ENCODE assay signal across 29 cellular contexts in the genomic region with DNA sequence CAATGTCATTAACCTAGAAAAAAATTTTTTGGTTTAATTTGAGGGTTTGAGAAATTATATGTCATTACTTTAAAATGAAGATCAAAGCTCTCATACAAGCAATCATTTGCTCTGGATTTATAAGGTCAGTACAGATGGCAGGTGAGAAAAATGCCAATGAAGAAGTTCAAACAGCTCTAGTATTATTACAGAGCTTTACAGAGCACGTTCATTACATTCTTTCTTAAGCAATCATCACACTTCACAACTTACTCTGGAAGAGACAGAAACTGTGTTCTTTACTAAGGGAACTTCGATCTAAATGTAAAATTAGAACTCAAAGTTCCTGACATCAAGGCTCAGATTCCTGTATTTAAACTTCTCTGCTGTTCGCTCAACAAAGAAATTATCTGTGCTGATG.
DNase-seq lines count a peak whose midpoint lies in the region; ATAC-seq, FAIRE-seq and TF ChIP-seq lines count a peak whose summit lies in the region.
"Had no signal": no experiment of that assay in that cellular context is flagged by ENCODE, and none has a peak within 500 bp of the region (broad histone marks: within the 10 kb centered on the region; RNA-seq: fewer than 3 reads in every experiment).

No MANE protein-coding gene starts in this region.

- H3K36me3 Mint-ChIP-seq in nephron progenitor cell (ENCODE audit: low read depth): peaks cover 14% of the 10 kb centered on the region
- H3K36me3 Mint-ChIP-seq: natural killer cell had no signal

- peak overlapping the region; percentile 52 for H3K27ac Mint-ChIP-seq in nephron progenitor cell
- H3K27ac Mint-ChIP-seq: natural killer cell; stimulated activated memory B cell treated with anti-CD40 and anti-IgM and Interleukin-4, amounts not matched to agents 10 μg/mL and 1 μg/mL and 100 μg/mL, for 72 hours had no signal

- no peak overlapping the region for H2AFZ ChIP-seq in OCI-LY3 (ENCODE audit: low read depth, low read length)

- TF ChIP-seq CTCF in OCI-LY3 (IDR thresholded peaks at IDR 0.05; ENCODE audit: low read depth, low read length): no peak
- no peak for TF ChIP-seq CTCF in foreskin keratinocyte (conservative IDR thresholded peaks at IDR 0.05)
- no peak for TF ChIP-seq CTCF in nephron progenitor cell (IDR thresholded peaks at IDR 0.05)
- no peak for TF ChIP-seq CTCF in kidney (IDR thresholded peaks at IDR 0.05; ENCODE audit: borderline replicate concordance, extremely low read depth, insufficient read depth)
- no peak for TF ChIP-seq CTCF in testis (IDR thresholded peaks at IDR 0.05)

- H3K27me3 ChIP-seq in OCI-LY3 (ENCODE audit: low read depth, low read length): no peaks in the 10 kb centered on the region
- H3K27me3 ChIP-seq in foreskin keratinocyte: no peaks in the 10 kb centered on the region
- H3K27me3 ChIP-seq in testis: no peaks in the 10 kb centered on the region
- H3K27me3 ChIP-seq: esophagus muscularis mucosa, ovary, Peyer's patch had no signal

- H3K4me1 ChIP-seq in OCI-LY3 (ENCODE audit: low read length) (peaks cover 15% of the 10 kb centered on the region), foreskin keratinocyte (peaks cover 15% of the 10 kb centered on the region), kidney (ENCODE audit: control insufficient read depth in 1 of 2, insufficient read depth in 1 of 2, low read depth in 1 of 2, low read length in 2 of 2) (no peaks in the 10 kb centered on the region), testis (no peaks in the 10 kb centered on the region)
- H3K4me1 ChIP-seq: Peyer's patch had no signal

- no peak for FAIRE-seq in kidney (lab: Jason Lieb, UNC)

- H3K27me3 Mint-ChIP-seq in nephron progenitor cell (ENCODE audit: low read depth, poor library complexity): no peaks in the 10 kb centered on the region
- H3K27me3 Mint-ChIP-seq: IgD-negative memory B cell; stimulated activated memory B cell treated with anti-CD40 and anti-IgM and Interleukin-4, amounts not matched to agents 10 μg/mL and 1 μg/mL and 100 μg/mL, for 72 hours had no signal

- no peak for TF ChIP-seq POLR2A in testis (IDR thresholded peaks at IDR 0.05)

- H4K20me1 ChIP-seq in OCI-LY3 (ENCODE audit: insufficient read depth, low read length): no peaks in the 10 kb centered on the region

- DNase-seq in HCEC 1CT (peak; percentile 9), foreskin keratinocyte (peak in 1 of 2 donors; percentile 28), nephron progenitor cell (no peak), HuH-7.5 (ENCODE audit: low spot score) (no peak), kidney (no peak), testis (no peak)
- DNase-seq in activated CD8-positive, alpha-beta memory T cell treated with anti-CD3 and anti-CD28 coated beads, Interleukin-2, amount 50 U/mL, for 48 hours: no peak
- DNase-seq: activated CD4-positive, alpha-beta T cell treated with anti-CD3 and anti-CD28 coated beads, Interleukin-2, amount 50 U/mL, for 48 hours; activated effector memory CD4-positive, alpha-beta T cell treated with anti-CD3 and anti-CD28 coated beads, Interleukin-2, amount 50 U/mL, for 16 hours; amniotic stem cell; central memory CD4-positive, alpha-beta T cell; DMS 273 treated with DMSO at 0.1 percent for 48 hours; GF-D8; glutamatergic neuron; MM.1S; natural killer cell; NCI-H187 treated with DMSO at 0.1 percent for 48 hours; NCI-H226; ovary; Peyer's patch; stimulated activated CD4-positive, alpha-beta T cell treated with anti-CD3 and anti-CD28 coated beads, Interleukin-1b, Interleukin-23, amount 100 ng/mL, for 48 hours; T-helper 2 cell; WERI-Rb-1 had no signal

- intact Hi-C loops in kidney (cut with DNase I): no loop called here
- intact Hi-C loops in testis (cut with DNase I; ENCODE audit: low total_unique reads): no loop called here

- no peak overlapping the region for H3K4me3 ChIP-seq in OCI-LY3 (ENCODE audit: low read length)
- H3K4me3 ChIP-seq in kidney (ENCODE audit: low read length in 2 of 2): no peak overlapping the region
- H3K4me3 ChIP-seq in testis: no peak overlapping the region
- H3K4me3 ChIP-seq: esophagus muscularis mucosa, ovary, Peyer's patch, SK-N-MC had no signal

- H3K9ac ChIP-seq in OCI-LY3 (ENCODE audit: low read length) (no peak overlapping the region), kidney (ENCODE audit: low read length in 2 of 2) (no peak overlapping the region)

- H3K36me3 ChIP-seq in OCI-LY3 (replicated peaks; ENCODE audit: low read depth, low read length) (no peaks in the 10 kb centered on the region), kidney (ENCODE audit: control insufficient read depth in 1 of 2, insufficient read depth in 2 of 2, low read length in 2 of 2) (no peaks in the 10 kb centered on the region), testis (ENCODE audit: low read depth, missing control alignments) (no peaks in the 10 kb centered on the region)
- H3K36me3 ChIP-seq: esophagus muscularis mucosa, ovary, Peyer's patch, WERI-Rb-1 had no signal

- peak overlapping the region; percentile 29 for H3K4me3 Mint-ChIP-seq in nephron progenitor cell
- H3K4me3 Mint-ChIP-seq: IgD-negative memory B cell; natural killer cell; stimulated activated memory B cell treated with anti-CD40 and anti-IgM and Interleukin-4, amounts not matched to agents 10 μg/mL and 1 μg/mL and 100 μg/mL, for 72 hours had no signal

- H3K79me2 ChIP-seq in OCI-LY3 (ENCODE audit: low read length): no peaks in the 10 kb centered on the region

- H3K27ac ChIP-seq in OCI-LY3 (ENCODE audit: low read length) (no peak overlapping the region), foreskin keratinocyte (no peak overlapping the region), kidney (ENCODE audit: low read depth in 2 of 2, low read length in 2 of 2) (no peak overlapping the region), testis (no peak overlapping the region)
- H3K27ac ChIP-seq: esophagus muscularis mucosa, HL-60, ovary, Peyer's patch, WERI-Rb-1 had no signal

- peak; percentile 40 for ATAC-seq in foreskin keratinocyte
- ATAC-seq: natural killer cell; stimulated activated memory B cell treated with anti-CD40 and anti-IgM and Interleukin-4, amounts not matched to agents 10 μg/mL and 1 μg/mL and 100 μg/mL, for 72 hours had no signal

- H3K4me2 ChIP-seq in OCI-LY3 (ENCODE audit: low read length): peak overlapping the region; percentile 47

- H3K4me1 Mint-ChIP-seq in nephron progenitor cell: peaks cover 35% of the 10 kb centered on the region
- H3K4me1 Mint-ChIP-seq: IgD-negative memory B cell; stimulated activated memory B cell treated with anti-CD40 and anti-IgM and Interleukin-4, amounts not matched to agents 10 μg/mL and 1 μg/mL and 100 μg/mL, for 72 hours had no signal

- H3K9me3 Mint-ChIP-seq in nephron progenitor cell: peaks cover 16% of the 10 kb centered on the region
- H3K9me3 Mint-ChIP-seq: natural killer cell had no signal

- 70 to 74% methylated on average over 3 of the region's 3 CpGs for WGBS in testis, 2 donors

- H3K9me3 ChIP-seq in OCI-LY3 (ENCODE audit: insufficient read depth, low read length) (no peaks in the 10 kb centered on the region), kidney (ENCODE audit: control insufficient read depth in 1 of 2, low read length in 2 of 2) (no peaks in the 10 kb centered on the region), testis (no peaks in the 10 kb centered on the region)
- H3K9me3 ChIP-seq: esophagus muscularis mucosa, ovary, Peyer's patch had no signal
